16 cellular contexts compared by ENCODE assay signal in genomic region chr7:82007315-82007714, GRCh38.
DNase-seq lines count a peak whose midpoint lies in the region; ATAC-seq and TF ChIP-seq lines count a peak whose summit lies in the region.
"Had no signal": no experiment of that assay in that cellular context is flagged by ENCODE, and none has a peak within 500 bp of the region (broad histone marks: within the 10 kb centered on the region; RNA-seq: fewer than 3 reads in every experiment).

No MANE protein-coding gene starts in this region.

- H3K4me1 ChIP-seq in left ventricle myocardium inferior (peaks cover 14% of the 10 kb centered on the region), right atrium auricular region (peaks cover 0 to 10% of the 10 kb centered on the region in 2 donors), right lobe of liver (no peaks in the 10 kb centered on the region), A673 (ENCODE audit: insufficient read depth, low read length, poor library complexity, severe bottlenecking) (no peaks in the 10 kb centered on the region), ascending aorta (no peaks in the 10 kb centered on the region)
- H3K4me1 ChIP-seq in naive thymus-derived CD4-positive, alpha-beta T cell (ENCODE audit: control insufficient read depth in 2 of 2, insufficient read depth in 2 of 2, low read length in 2 of 2), result no peaks in the 10 kb centered on the region

- no peak for DNase-seq in left ventricle myocardium inferior
- no peak for DNase-seq in right atrium auricular region (ENCODE audit: low spot score)
- peak; percentile 4 for DNase-seq in LHCN-M2 (ENCODE audit: low read depth)
- peak; percentile 23 for DNase-seq in dermis blood vessel endothelial cell
- no peak for DNase-seq in right lobe of liver
- DNase-seq in naive thymus-derived CD4-positive, alpha-beta T cell, result no peak
- no peak for DNase-seq in A673 (ENCODE audit: low spot score)
- DNase-seq in ascending aorta (ENCODE audit: low spot score in 2 of 2), result no peak
- DNase-seq: CD8-positive, alpha-beta T cell; COR-L47; DMS153; DMS79 treated with DMSO at 0.1 percent for 48 hours; EL; GM23248; H7 had no signal

- CTCF ChIA-PET in naive thymus-derived CD4-positive, alpha-beta T cell (lab: Charles Lee), result no interaction called here
- CTCF ChIA-PET in A673 (lab: Charles Lee), result no interaction called here

- H3K9me3 Mint-ChIP-seq in naive thymus-derived CD4-positive, alpha-beta T cell, result peaks cover 0 to 2% (median 0%) of the 10 kb centered on the region in 11 donors
- H3K9me3 Mint-ChIP-seq: CD8-positive, alpha-beta T cell had no signal

- ATAC-seq in right lobe of liver, result peak; percentile 31 to 56 (median 50)
- ATAC-seq in naive thymus-derived CD4-positive, alpha-beta T cell, result no peak
- ATAC-seq: CD8-positive, alpha-beta T cell had no signal

- no peaks in the 10 kb centered on the region for H3K4me1 Mint-ChIP-seq in naive thymus-derived CD4-positive, alpha-beta T cell
- H3K4me1 Mint-ChIP-seq: CD14-positive monocyte had no signal

- H3K27me3 Mint-ChIP-seq in naive thymus-derived CD4-positive, alpha-beta T cell, result no peaks in the 10 kb centered on the region

- H3K27me3 ChIP-seq in left ventricle myocardium inferior (ENCODE audit: low read depth) (no peaks in the 10 kb centered on the region), right atrium auricular region (no peaks in the 10 kb centered on the region), right lobe of liver (no peaks in the 10 kb centered on the region), A673 (replicated peaks; ENCODE audit: insufficient read depth, low read depth, low read length, poor library complexity) (no peaks in the 10 kb centered on the region), ascending aorta (no peaks in the 10 kb centered on the region)
- H3K27me3 ChIP-seq in naive thymus-derived CD4-positive, alpha-beta T cell (ENCODE audit: control insufficient read depth in 2 of 2, insufficient read depth in 2 of 2, low read length in 2 of 2), result no peaks in the 10 kb centered on the region

- no peak overlapping the region for H3K27ac Mint-ChIP-seq in naive thymus-derived CD4-positive, alpha-beta T cell
- H3K27ac Mint-ChIP-seq: CD14-positive monocyte; CD8-positive, alpha-beta T cell had no signal

- H3K9me3 ChIP-seq in left ventricle myocardium inferior (replicated peaks), result no peaks in the 10 kb centered on the region
- H3K9me3 ChIP-seq in right atrium auricular region, result no peaks in the 10 kb centered on the region
- H3K9me3 ChIP-seq in right lobe of liver, result no peaks in the 10 kb centered on the region
- no peaks in the 10 kb centered on the region for H3K9me3 ChIP-seq in naive thymus-derived CD4-positive, alpha-beta T cell (ENCODE audit: control insufficient read depth in 2 of 3, low read length in 3 of 3)
- H3K9me3 ChIP-seq in A673 (ENCODE audit: low read depth, low read length, poor library complexity, severe bottlenecking), result no peaks in the 10 kb centered on the region
- H3K9me3 ChIP-seq in ascending aorta, result no peaks in the 10 kb centered on the region

- H3K36me3 ChIP-seq in left ventricle myocardium inferior (peaks cover 9% of the 10 kb centered on the region), right atrium auricular region (peaks cover 7% of the 10 kb centered on the region), right lobe of liver (no peaks in the 10 kb centered on the region), A673 (ENCODE audit: insufficient read depth, low read length, poor library complexity, severe bottlenecking) (peaks cover 6% of the 10 kb centered on the region), ascending aorta (no peaks in the 10 kb centered on the region)
- no peaks in the 10 kb centered on the region for H3K36me3 ChIP-seq in naive thymus-derived CD4-positive, alpha-beta T cell (ENCODE audit: control insufficient read depth in 2 of 3, insufficient read depth in 3 of 3, low read length in 3 of 3)

- WGBS in right lobe of liver (ENCODE audit: insufficient coverage, low coverage, low lambda C conversion rate, missing lambda C conversion rate), result 37% methylated on average over 3 of the region's 3 CpGs

- no peaks in the 10 kb centered on the region for H3K36me3 Mint-ChIP-seq in naive thymus-derived CD4-positive, alpha-beta T cell
- H3K36me3 Mint-ChIP-seq: CD14-positive monocyte; CD8-positive, alpha-beta T cell had no signal

- intact Hi-C loops in left ventricle myocardium inferior (cut with micrococcal nuclease), result no loop called here
- intact Hi-C loops in right lobe of liver (cut with DNase I), result no loop called here
- intact Hi-C loops in naive thymus-derived CD4-positive, alpha-beta T cell (cut with micrococcal nuclease), result no loop called here
- intact Hi-C loops in A673 (cut with micrococcal nuclease; ENCODE audit: unreplicated experiment), result no loop called here
- intact Hi-C loops in ascending aorta (cut with DNase I), result no loop called here

- TF ChIP-seq CTCF in left ventricle myocardium inferior (IDR thresholded peaks at IDR 0.05; ENCODE audit: borderline replicate concordance), result no peak
- TF ChIP-seq CTCF in right atrium auricular region (IDR thresholded peaks at IDR 0.05), result no peak
- no peak for TF ChIP-seq CTCF in right lobe of liver (IDR thresholded peaks at IDR 0.05)
- TF ChIP-seq CTCF in A673 (conservative IDR thresholded peaks at IDR 0.05; ENCODE audit: low read depth, low read length), result no peak
- no peak for TF ChIP-seq CTCF in ascending aorta (IDR thresholded peaks at IDR 0.05)

- no peak overlapping the region for H3K4me3 Mint-ChIP-seq in naive thymus-derived CD4-positive, alpha-beta T cell
- H3K4me3 Mint-ChIP-seq: CD14-positive monocyte; CD8-positive, alpha-beta T cell had no signal

- peak overlapping the region; percentile 27 for H3K27ac ChIP-seq in left ventricle myocardium inferior (replicated peaks)
- no peak overlapping the region for H3K27ac ChIP-seq in right atrium auricular region
- H3K27ac ChIP-seq in right lobe of liver, result no peak overlapping the region
- no peak overlapping the region for H3K27ac ChIP-seq in naive thymus-derived CD4-positive, alpha-beta T cell (ENCODE audit: low read depth, low read length)
- no peak overlapping the region for H3K27ac ChIP-seq in A673 (ENCODE audit: low read depth, low read length, poor library complexity, severe bottlenecking)
- no peak overlapping the region for H3K27ac ChIP-seq in ascending aorta
- H3K27ac ChIP-seq: GM23248 had no signal

- TF ChIP-seq POLR2A in right lobe of liver (IDR thresholded peaks at IDR 0.05), result no peak

- POLR2A ChIA-PET in naive thymus-derived CD4-positive, alpha-beta T cell (lab: Charles Lee), result no interaction called here
- POLR2A ChIA-PET in A673 (lab: Charles Lee; ENCODE audit: low non-redundant PET), result no interaction called here

- H3K4me3 ChIP-seq in left ventricle myocardium inferior (no peak overlapping the region), right atrium auricular region (no peak overlapping the region), right lobe of liver (no peak overlapping the region), A673 (ENCODE audit: low read depth, low read length, poor library complexity, severe bottlenecking) (no peak overlapping the region), ascending aorta (no peak overlapping the region)
- no peak overlapping the region for H3K4me3 ChIP-seq in naive thymus-derived CD4-positive, alpha-beta T cell (ENCODE audit: low read length)
- H3K4me3 ChIP-seq: GM23248 had no signal

- BruUV-seq in A673 (replicated peaks; lab: Mats Ljungman, UMichigan), result no TSS peak

Comparison
In these comparisons a context has a peak if more than half of its experiments do, and no peak if none do; other contexts are left out.
1. DNase-seq: peak in LHCN-M2 (single experiment) and dermis blood vessel endothelial cell (single experiment); none in left ventricle myocardium inferior (single experiment), right atrium auricular region (single experiment), right lobe of liver (0 of 3), naive thymus-derived CD4-positive, alpha-beta T cell (0 of 9), A673 (single experiment) and ascending aorta (0 of 2).